ENCODE assay signal across 8 cellular contexts in genomic region chr21:35400233-35400939, GRCh38.
DNase-seq lines count a peak whose midpoint lies in the region; ATAC-seq and TF ChIP-seq lines count a peak whose summit lies in the region.

No MANE protein-coding gene starts in this region.

- peak overlapping the region; percentile 42 for H3K4me3 Mint-ChIP-seq in dendritic cell treated with granulocyte-macrophage colony-stimulating factor and Interleukin-4, amounts not matched to agents 40 ng/mL and 50 ng/mL, for 4 days

- no peaks in the 10 kb centered on the region for H3K27me3 ChIP-seq in BJ (ENCODE audit: control insufficient read depth, insufficient read depth, low read length)

- peak; percentile 38 for TF ChIP-seq CTCF in BJ (IDR thresholded peaks at IDR 0.05; ENCODE audit: insufficient read depth, low read depth, low read length)

- no peak for DNase-seq in BJ (ENCODE audit: low read depth)
- DNase-seq in NCI-H2029 treated with DMSO at 0.1 percent for 48 hours (lab: John Stamatoyannopoulos, UW), result peak; percentile 80
- DNase-seq in UCSD-AML1 (lab: John Stamatoyannopoulos, UW; ENCODE audit: unreplicated experiment), result peak; percentile 35
- peak; percentile 56 for DNase-seq in medulla oblongata (ENCODE audit: extremely low spot score)
- DNase-seq in ureter (ENCODE audit: low spot score), result peak; percentile 48
- DNase-seq in D341Med (ENCODE audit: low spot score), result no peak

- H3K4me1 Mint-ChIP-seq in dendritic cell treated with granulocyte-macrophage colony-stimulating factor and Interleukin-4, amounts not matched to agents 40 ng/mL and 50 ng/mL, for 4 days (ENCODE audit: low read depth), result peaks cover 45% of the 10 kb centered on the region

- CTCF ChIA-PET in BJ (lab: Yijun Ruan, JAX), result interaction anchor here (0.5 to 1.8 kb wide), 11 partner anchors 13 to 543 kb away, joined by 3 to 6 read pairs (median 3); no protein-coding TSS in a partner anchor

- H3K27me3 Mint-ChIP-seq in dendritic cell treated with granulocyte-macrophage colony-stimulating factor and Interleukin-4, amounts not matched to agents 40 ng/mL and 50 ng/mL, for 4 days, result no peaks in the 10 kb centered on the region

- no peaks in the 10 kb centered on the region for H3K36me3 ChIP-seq in BJ (ENCODE audit: control insufficient read depth, insufficient read depth, low read length)

- intact Hi-C loops in dendritic cell treated with granulocyte-macrophage colony-stimulating factor and Interleukin-4, amounts not matched to agents 40 ng/mL and 50 ng/mL, for 4 days (cut with micrococcal nuclease), result loop anchor here (5.0 kb wide), 1 partner anchor 348 kb away; no protein-coding TSS in a partner anchor

- ATAC-seq in GM21360 (IDR thresholded peaks at IDR 0.05; ENCODE audit: unreplicated experiment), result peak; percentile 51

- H3K36me3 Mint-ChIP-seq in dendritic cell treated with granulocyte-macrophage colony-stimulating factor and Interleukin-4, amounts not matched to agents 40 ng/mL and 50 ng/mL, for 4 days (ENCODE audit: low read depth), result no peaks in the 10 kb centered on the region

- no peaks in the 10 kb centered on the region for H3K9me3 Mint-ChIP-seq in dendritic cell treated with granulocyte-macrophage colony-stimulating factor and Interleukin-4, amounts not matched to agents 40 ng/mL and 50 ng/mL, for 4 days

- POLR2A ChIA-PET in BJ (lab: Charles Lee), result interaction anchor here (0.6 to 1.1 kb wide), 3 partner anchors 135 to 529 kb away, joined by 3 to 4 read pairs (median 3); no protein-coding TSS in a partner anchor

- H3K27ac Mint-ChIP-seq in dendritic cell treated with granulocyte-macrophage colony-stimulating factor and Interleukin-4, amounts not matched to agents 40 ng/mL and 50 ng/mL, for 4 days, result peak overlapping the region; percentile 88

- H3K4me3 ChIP-seq in BJ (ENCODE audit: low read depth, low read length), result no peak overlapping the region

Comparison
In these comparisons a context has a peak if more than half of its experiments do, and no peak if none do; other contexts are left out.
1. DNase-seq: peak in NCI-H2029 treated with DMSO at 0.1 percent for 48 hours (single experiment), UCSD-AML1 (single experiment), medulla oblongata (single experiment) and ureter (single experiment); none in BJ (single experiment) and D341Med (single experiment).